Comparison of ENCODE assay signal across 29 cellular contexts in the genomic region with DNA sequence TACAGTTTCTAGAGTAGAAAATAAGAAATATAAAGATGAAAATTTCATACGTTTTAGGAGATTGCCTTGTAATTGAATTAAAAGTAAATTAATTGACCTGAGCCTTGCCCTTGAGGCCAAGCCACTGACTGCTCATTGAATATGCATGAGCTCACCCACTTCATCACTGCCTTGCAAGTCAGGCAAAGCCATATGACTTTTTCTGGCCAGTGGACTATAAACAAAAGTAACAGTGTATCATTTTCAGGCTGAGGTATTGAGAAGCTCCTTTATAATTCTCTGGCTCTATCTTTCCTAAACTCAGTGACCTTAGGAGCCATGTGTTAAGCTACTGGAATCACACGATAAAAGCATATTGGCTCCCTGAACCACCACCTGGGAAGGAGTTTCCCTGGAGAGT.
"Had no signal": no experiment of that assay in that cellular context is flagged by ENCODE, and none has a peak within 500 bp of the region (broad histone marks: within the 10 kb centered on the region; RNA-seq: fewer than 3 reads in every experiment).

No MANE protein-coding gene starts in this region.

- FAIRE-seq: islet of Langerhans, small intestine had no signal

- DNase-seq: activated CD4-positive, alpha-beta T cell treated with anti-CD3 and anti-CD28 coated beads for 48 hours; activated CD4-positive, alpha-beta T cell treated with anti-CD3 and anti-CD28 coated beads, Interleukin-2, amount 50 U/mL, for 48 hours; activated CD8-positive, alpha-beta memory T cell treated with anti-CD3 and anti-CD28 coated beads for 24 hours; activated effector memory CD4-positive, alpha-beta T cell treated with anti-CD3 and anti-CD28 coated beads, Interleukin-2, amount 50 U/mL, for 16 hours; activated naive CD4-positive, alpha-beta T cell treated with anti-CD3 and anti-CD28 coated beads for 36 hours; activated naive CD8-positive, alpha-beta T cell treated with anti-CD3 and anti-CD28 coated beads for 36 hours; adrenal gland; aorta; caudate nucleus; cortex of kidney; effector memory CD8-positive, alpha-beta T cell; erythroblast; foreskin keratinocyte; heart left ventricle; left lung; lower lobe of right lung; mucosa of descending colon; ovary; sigmoid colon; small intestine; stimulated activated CD4-positive, alpha-beta T cell treated with anti-CD3 and anti-CD28 coated beads, Interleukin-4, amount 100 ng/mL, for 24 hours; T-helper 17 cell; T1000; upper lobe of left lung; WERI-Rb-1 had no signal

- H3K27ac ChIP-seq: adrenal gland, foreskin keratinocyte, heart left ventricle, left lung, lower lobe of right lung, neutrophil, ovary, prostate gland, sigmoid colon, upper lobe of left lung, vagina, WERI-Rb-1 had no signal

- H3K4me3 ChIP-seq: adrenal gland, heart left ventricle, left lung, lower lobe of right lung, mucosa of descending colon, ovary, prostate gland, sigmoid colon, upper lobe of left lung, vagina had no signal

- H3K27me3 ChIP-seq: adrenal gland, foreskin keratinocyte, heart left ventricle, ovary, sigmoid colon, upper lobe of left lung, vagina had no signal

- H3K36me3 ChIP-seq: adrenal gland, heart left ventricle, left lung, lower lobe of right lung, neutrophil, ovary, prostate gland, sigmoid colon, upper lobe of left lung, vagina, WERI-Rb-1 had no signal

- H3K4me1 ChIP-seq: foreskin keratinocyte, left lung, lower lobe of right lung, prostate gland, upper lobe of left lung had no signal

- H3K9me3 ChIP-seq: adrenal gland, heart left ventricle, left lung, lower lobe of right lung, mucosa of descending colon, neutrophil, ovary, prostate gland, sigmoid colon, upper lobe of left lung, vagina had no signal
